22 cellular contexts compared by ENCODE assay signal in genomic region chr19:32773126-32773525, GRCh38. TPM values are rescaled to one million over a fixed set of nuclear protein-coding genes. Genes with fewer than 3 reads are reported as not detected.
DNase-seq lines count a peak whose midpoint lies in the region; ATAC-seq, FAIRE-seq and TF ChIP-seq lines count a peak whose summit lies in the region.
"Had no signal": no experiment of that assay in that cellular context is flagged by ENCODE, and none has a peak within 500 bp of the region (broad histone marks: within the 10 kb centered on the region; RNA-seq: fewer than 3 reads in every experiment).

No MANE protein-coding gene starts in this region.

- intact Hi-C loops in Right ventricle myocardium inferior (cut with DNase I), result no loop called here

- TF ChIP-seq CTCF in A549 (IDR thresholded peaks at IDR 0.05) (no peak), AG04449 (IDR thresholded peaks at IDR 0.05; ENCODE audit: insufficient read depth, low read length, missing control alignments) (no peak), LNCaP clone FGC (IDR thresholded peaks at IDR 0.05; ENCODE audit: control insufficient read depth, extremely low read depth, insufficient read depth) (no peak)

- no peak for TF ChIP-seq POLR2A in A549 (IDR thresholded peaks at IDR 0.05; ENCODE audit: low read length)

- no peak for TF ChIP-seq EP300 in A549 (IDR thresholded peaks at IDR 0.05)

- CTCF ChIA-PET in A549 (lab: Yijun Ruan, JAX) (interaction anchor here (1.0 to 1.9 kb wide), 2 partner anchors 14 to 346 kb away, joined by 3 to 6 read pairs; no protein-coding TSS in a partner anchor), AG04449 (lab: Yijun Ruan, JAX) (no interaction called here)

- H3K4me3 ChIP-seq in A549, result no peak overlapping the region
- no peak overlapping the region for H3K4me3 ChIP-seq in AG04449 (ENCODE audit: low read depth, low read length)
- no peak overlapping the region for H3K4me3 ChIP-seq in LNCaP clone FGC (ENCODE audit: low read depth, low read length)
- H3K4me3 ChIP-seq: BLaER1, HAP-1 had no signal

- H3K4me1 ChIP-seq in A549, result no peaks in the 10 kb centered on the region
- H3K4me1 ChIP-seq: BLaER1, Caco-2, HAP-1 had no signal

- peak; percentile 36 for FAIRE-seq in A549 (lab: Jason Lieb, UNC)
- FAIRE-seq: D721Med, GM12891, GM18507, H54 had no signal

- ATAC-seq in A549, result no peak
- no peak for ATAC-seq in GM18517 (IDR thresholded peaks at IDR 0.05; ENCODE audit: unreplicated experiment)
- ATAC-seq in Right ventricle myocardium inferior, result no peak
- ATAC-seq in HG03342 (IDR thresholded peaks at IDR 0.05; ENCODE audit: unreplicated experiment), result no peak
- ATAC-seq: CD8-positive, alpha-beta T cell had no signal

- peaks cover 5% of the 10 kb centered on the region; the same call in 1 of the 3 replicates for H3K9me3 ChIP-seq in A549
- H3K9me3 ChIP-seq: BLaER1, HAP-1 had no signal

- H3K4me2 ChIP-seq in A549, result no peak overlapping the region
- H3K4me2 ChIP-seq: BLaER1 had no signal

- 84% methylated on average over 4 of the region's 4 CpGs for WGBS in A549 (ENCODE audit: missing lambda C conversion rate)

- POLR2A ChIA-PET in A549 (lab: Yijun Ruan, JAX) (no interaction called here), AG04449 (lab: Yijun Ruan, JAX) (no interaction called here)

- no peak for TF ChIP-seq RAD21 in A549 (conservative IDR thresholded peaks at IDR 0.05 in 1 of 2, IDR thresholded peaks at IDR 0.05 in 1 of 2)

- DNase-seq in A549 (ENCODE audit: low read depth in 1 of 2, low spot score in 1 of 2) (no peak), AG04449 (ENCODE audit: low read depth, low spot score) (peak; percentile 14), EL (peak; percentile 15), LNCaP clone FGC (ENCODE audit: low read depth) (peak; percentile 11), Right ventricle myocardium inferior (ENCODE audit: missing footprints) (no peak)
- no peak for DNase-seq in activated CD4-positive, alpha-beta T cell treated with anti-CD3 and anti-CD28 coated beads for 48 hours
- DNase-seq: Caco-2; CD4-positive, CD25-positive, alpha-beta regulatory T cell; CD8-positive, alpha-beta T cell; DMS153; DND-41; GF-D8; GOT3 had no signal

- no peak overlapping the region for H3K27ac ChIP-seq in A549
- H3K27ac ChIP-seq: BLaER1, C4-2B had no signal

TF ChIP-seq in A549, 52 proteins besides CTCF, POLR2A, EP300 and RAD21:
- TF ChIP-seq FOSL2 (IDR thresholded peaks at IDR 0.05) (no peak), FOSL2 (CRISPR knock-in tag; IDR thresholded peaks at IDR 0.05) (no peak), MAFK (IDR thresholded peaks at IDR 0.05; ENCODE audit: partially characterized antibody) (no peak), CEBPB (IDR thresholded peaks at IDR 0.05) (no peak), REST (IDR thresholded peaks at IDR 0.05) (no peak), CBX2 (IDR thresholded peaks at IDR 0.05; ENCODE audit: borderline replicate concordance, low read depth) (no peak), FOXS1 (CRISPR knock-in tag; IDR thresholded peaks at IDR 0.05) (no peak), RCOR1 (IDR thresholded peaks at IDR 0.05; ENCODE audit: low read depth, low read length) (no peak), RNF2 (IDR thresholded peaks at IDR 0.05; ENCODE audit: borderline replicate concordance, low read depth) (no peak), CHD4 (IDR thresholded peaks at IDR 0.05; ENCODE audit: borderline replicate concordance) (no peak), HOXB5 (CRISPR knock-in tag; IDR thresholded peaks at IDR 0.05) (no peak), ZSCAN20 (CRISPR knock-in tag; IDR thresholded peaks at IDR 0.05) (no peak), KDM5A (IDR thresholded peaks at IDR 0.05) (no peak), HDAC2 (IDR thresholded peaks at IDR 0.05) (no peak), HES2 (IDR thresholded peaks at IDR 0.05) (no peak), TFCP2L1 (CRISPR knock-in tag; IDR thresholded peaks at IDR 0.05) (no peak), TP53 (CRISPR knock-in tag; IDR thresholded peaks at IDR 0.05) (no peak)
- TF ChIP-seq, protein P1, sequence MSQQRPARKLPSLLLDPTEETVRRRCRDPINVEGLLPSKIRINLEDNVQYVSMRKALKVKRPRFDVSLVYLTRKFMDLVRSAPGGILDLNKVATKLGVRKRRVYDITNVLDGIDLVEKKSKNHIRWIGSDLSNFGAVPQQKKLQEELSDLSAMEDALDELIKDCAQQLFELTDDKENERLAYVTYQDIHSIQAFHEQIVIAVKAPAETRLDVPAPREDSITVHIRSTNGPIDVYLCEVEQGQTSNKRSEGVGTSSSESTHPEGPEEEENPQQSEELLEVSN (IDR thresholded peaks at IDR 0.05; ENCODE audit: borderline replicate concordance, low read depth), result no peak
- TF ChIP-seq, protein P2, sequence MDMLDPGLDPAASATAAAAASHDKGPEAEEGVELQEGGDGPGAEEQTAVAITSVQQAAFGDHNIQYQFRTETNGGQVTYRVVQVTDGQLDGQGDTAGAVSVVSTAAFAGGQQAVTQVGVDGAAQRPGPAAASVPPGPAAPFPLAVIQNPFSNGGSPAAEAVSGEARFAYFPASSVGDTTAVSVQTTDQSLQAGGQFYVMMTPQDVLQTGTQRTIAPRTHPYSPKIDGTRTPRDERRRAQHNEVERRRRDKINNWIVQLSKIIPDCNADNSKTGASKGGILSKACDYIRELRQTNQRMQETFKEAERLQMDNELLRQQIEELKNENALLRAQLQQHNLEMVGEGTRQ (IDR thresholded peaks at IDR 0.05), result no peak

RNA-seq across cellular contexts. Expression of gene TDRD12, which starts 53.6 kb away (rescaled TPM):
- polyA plus RNA-seq in A549 (2011; rRNA removed) (0.19 and 0.20 TPM in 2 replicates), A549 (2017; fragmentation: RNase III; extraction: RNeasy Plus Mini Kit Qiagen cat#74134 plus additional on column Dnase treatment) (0.21 to 0.53 TPM (median 0.34 TPM) in 3 replicates)
- 0.05 and 0.13 TPM in 2 replicates for polyA plus RNA-seq in A549 (2012; cell fraction: cytosol; rRNA removed)
- 0.11 and 0.24 TPM in 2 replicates for polyA plus RNA-seq in A549 (2012; cell fraction: nucleus; rRNA removed)
- 0.10 and 0.12 TPM in 2 replicates for polyA minus RNA-seq in A549 (2011; rRNA and poly(A)+ RNA removed)
- not detected for total RNA-seq in Right ventricle myocardium inferior

Comparison
In these comparisons a context has a peak if more than half of its experiments do, and no peak if none do; other contexts are left out.
1. DNase-seq: peak in AG04449 (single experiment), EL (single experiment) and LNCaP clone FGC (single experiment); none in A549 (0 of 2), activated CD4-positive, alpha-beta T cell treated with anti-CD3 and anti-CD28 coated beads for 48 hours (single experiment) and Right ventricle myocardium inferior (single experiment).